ENCODE assay signal across 15 cellular contexts in the genomic region with DNA sequence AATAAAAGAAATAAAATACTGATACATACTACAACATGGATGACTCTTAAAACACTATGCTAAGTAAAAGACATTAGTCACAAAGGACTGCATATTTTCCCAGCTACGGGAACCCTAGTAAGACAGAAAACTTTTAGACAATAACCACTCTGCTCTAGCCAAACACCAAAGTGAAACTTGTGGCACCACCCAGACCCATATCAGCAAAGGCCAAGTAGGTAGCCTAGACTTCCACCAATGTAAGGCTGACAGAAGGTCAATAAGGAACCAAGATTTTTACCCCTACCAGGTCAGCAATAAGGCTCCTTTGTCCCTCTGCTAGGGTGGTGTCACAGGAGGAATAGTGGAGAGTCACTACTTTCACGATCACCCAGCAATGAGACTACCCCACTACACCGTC. TPM values are rescaled to one million over a fixed set of nuclear protein-coding genes. Genes with fewer than 3 reads are reported as not detected.
DNase-seq lines count a peak whose midpoint lies in the region; ATAC-seq and TF ChIP-seq lines count a peak whose summit lies in the region.
"Had no signal": no experiment of that assay in that cellular context is flagged by ENCODE, and none has a peak within 500 bp of the region (broad histone marks: within the 10 kb centered on the region; RNA-seq: fewer than 3 reads in every experiment).

No MANE protein-coding gene starts in this region.

- H3K27me3 ChIP-seq in GM23248 (replicated peaks; ENCODE audit: insufficient read depth) (no peaks in the 10 kb centered on the region), endodermal cell (ENCODE audit: control insufficient read depth, insufficient read depth, low read length, poor library complexity, severe bottlenecking) (no peaks in the 10 kb centered on the region)

- H3K9me2 ChIP-seq in GM23248 (ENCODE audit: insufficient read depth): no peaks in the 10 kb centered on the region

- H3F3A ChIP-seq in GM23248 (ENCODE audit: insufficient read depth): peaks cover 10% of the 10 kb centered on the region; the same call in 1 of the 2 replicates

- in situ Hi-C loops in GM23248 (cut with MboI): no loop called here

- H3K4me3 ChIP-seq in GM23248: no peak overlapping the region
- no peak overlapping the region for H3K4me3 ChIP-seq in endodermal cell (ENCODE audit: low read length)
- H3K4me3 ChIP-seq: A549, PC-9 had no signal

- WGBS in GM23248 (ENCODE audit: low coverage in 1 of 2, low lambda C conversion rate in 2 of 2, missing lambda C conversion rate in 2 of 2), 2 experiments: 96% methylated on average over 3 of the region's 3 CpGs
- WGBS in endodermal cell (ENCODE audit: insufficient coverage in 1 of 2, insufficient read length in 1 of 2), 2 experiments: 96 to 100% methylated on average over 1 to 3 of the region's 3 CpGs

- peaks cover 44 to 63% of the 10 kb centered on the region in 2 donors for H3K36me3 Mint-ChIP-seq in CD14-positive monocyte
- peaks cover 2% of the 10 kb centered on the region for H3K36me3 Mint-ChIP-seq in T-helper 17 cell (ENCODE audit: low read depth)
- H3K36me3 Mint-ChIP-seq in endodermal cell (ENCODE audit: low read depth): peaks cover 38% of the 10 kb centered on the region

- H3K27ac ChIP-seq in GM23248 (peak overlapping the region; percentile 34), endodermal cell (ENCODE audit: low read depth, low read length) (no peak overlapping the region)
- H3K27ac ChIP-seq: A549, PC-9 had no signal

- intact Hi-C loops in CD14-positive monocyte (cut with micrococcal nuclease): no loop called here

- H3K9me3 Mint-ChIP-seq in CD14-positive monocyte (no peaks in the 10 kb centered on the region), endodermal cell (no peaks in the 10 kb centered on the region)

- H3K4me1 ChIP-seq in GM23248 (ENCODE audit: insufficient read depth) (peaks cover 9% of the 10 kb centered on the region; the same call in 1 of the 2 replicates), endodermal cell (ENCODE audit: control insufficient read depth, insufficient read depth, low read length) (no peaks in the 10 kb centered on the region)

- H3K36me3 ChIP-seq in GM23248 (ENCODE audit: low read depth): peaks cover 8% of the 10 kb centered on the region; the same call in 1 of the 2 replicates
- peaks cover 32% of the 10 kb centered on the region for H3K36me3 ChIP-seq in endodermal cell (ENCODE audit: control insufficient read depth, insufficient read depth, low read length)

- H3K9ac ChIP-seq in GM23248 (no peak overlapping the region), endodermal cell (ENCODE audit: extremely low read depth, low read length, poor library complexity, severe bottlenecking) (no peak overlapping the region)

- H3K27ac Mint-ChIP-seq in CD14-positive monocyte (peak overlapping the region in 4 of 7 donors; percentile 21 to 57 (median 50)), T-helper 17 cell (peak overlapping the region; percentile 21), endodermal cell (peak overlapping the region; percentile 3)

- ATAC-seq in T-helper 17 cell (no peak), esophagus mucosa (no peak)
- ATAC-seq: A549 had no signal

- H3K4me1 Mint-ChIP-seq in CD14-positive monocyte (peaks cover 33% of the 10 kb centered on the region), T-helper 17 cell (peaks cover 9% of the 10 kb centered on the region), endodermal cell (no peaks in the 10 kb centered on the region)

- H3K9me3 ChIP-seq in GM23248 (ENCODE audit: low read depth) (no peaks in the 10 kb centered on the region), T-helper 17 cell (ENCODE audit: control insufficient read depth, low read length, poor library complexity, severe bottlenecking) (no peaks in the 10 kb centered on the region), endodermal cell (ENCODE audit: control insufficient read depth, low read length) (no peaks in the 10 kb centered on the region)
- H3K9me3 ChIP-seq: A549 had no signal

- H3K4me2 ChIP-seq in GM23248 (ENCODE audit: unreplicated experiment): no peak overlapping the region
- H3K4me2 ChIP-seq: A549, PC-9 had no signal

- H4K20me1 ChIP-seq in GM23248 (ENCODE audit: insufficient read depth): no peaks in the 10 kb centered on the region

- DNase-seq in CD14-positive monocyte (ENCODE audit: low spot score) (no peak), GM23248 (peak; percentile 38), T-helper 17 cell (no peak), endodermal cell (no peak), GF-D8 (lab: John Stamatoyannopoulos, UW) (no peak), DMS153 (lab: John Stamatoyannopoulos, UW) (no peak), SK-N-DZ (ENCODE audit: low spot score) (no peak)
- DNase-seq: DMS79 treated with DMSO at 0.1 percent for 48 hours, HCEC 1CT, NCI-H1048, NCI-H2107, NCI-H345, PC-9 had no signal

- no peaks in the 10 kb centered on the region for H3K79me2 ChIP-seq in GM23248 (ENCODE audit: insufficient read depth)

- TF ChIP-seq CTCF in CD14-positive monocyte (IDR thresholded peaks at IDR 0.05): no peak
- TF ChIP-seq CTCF in endodermal cell (conservative IDR thresholded peaks at IDR 0.05): no peak

- H3K27me3 Mint-ChIP-seq in CD14-positive monocyte (ENCODE audit: low read depth in 3 of 3) (no peaks in the 10 kb centered on the region), T-helper 17 cell (no peaks in the 10 kb centered on the region), endodermal cell (ENCODE audit: insufficient read depth) (no peaks in the 10 kb centered on the region)

- no peak overlapping the region for H2AFZ ChIP-seq in GM23248
- H2AFZ ChIP-seq: PC-9 had no signal

- no peak overlapping the region for H3K4me3 Mint-ChIP-seq in CD14-positive monocyte
- no peak overlapping the region for H3K4me3 Mint-ChIP-seq in T-helper 17 cell
- no peak overlapping the region for H3K4me3 Mint-ChIP-seq in endodermal cell

RNA-seq across cellular contexts. Expression of a gene that starts 24.9 kb away (rescaled TPM):
- polyA plus RNA-seq in CD14-positive monocyte (10 to 100 TPM; 26.2 to 36.3 TPM), GM23248 (2016; fragmentation: Nextera tagmentation; extraction: Ambion mirVana) (6.3 and 7.0 TPM in 2 replicates)
- 4.2 and 19.0 TPM in 2 replicates for total RNA-seq in GM23248 (2014; rRNA removed; shearing (Covaris generic))
- total RNA-seq in T-helper 17 cell (10 to 100 TPM; 13.8 to 20.2 TPM), endodermal cell (10 to 100 TPM; 20.9 to 32.6 TPM), esophagus mucosa (13.4 TPM)
- 28.4 TPM for polyA plus RNA-seq in endodermal cell (2013, experiment 1 of 2)
- 26.8 TPM for polyA plus RNA-seq in endodermal cell (2013, experiment 2 of 2)
- 47.2 and 48.0 TPM in 2 replicates for polyA plus RNA-seq in SK-N-DZ (2014; cell fraction: cytosol; rRNA removed)
- polyA plus RNA-seq in SK-N-DZ (2014; cell fraction: nucleus; rRNA removed): 69.6 and 168 TPM in 2 replicates

RNA-seq across cellular contexts. Expression of a gene that starts 25.1 kb away (rescaled TPM):
- 1 to 10 TPM; 6.7 to 7.3 TPM for polyA plus RNA-seq in CD14-positive monocyte
- total RNA-seq in GM23248 (2014; rRNA removed; shearing (Covaris generic)): 7.7 and 26.2 TPM in 2 replicates
- polyA plus RNA-seq in GM23248 (2016; fragmentation: Nextera tagmentation; extraction: Ambion mirVana): 14.7 and 15.5 TPM in 2 replicates
- 10 to 100 TPM; 40.8 to 56.7 TPM for total RNA-seq in T-helper 17 cell
- total RNA-seq in endodermal cell: 10 to 100 TPM; 46.5 to 63.2 TPM
- polyA plus RNA-seq in endodermal cell (2013, experiment 1 of 2): 72.1 TPM
- 69.9 TPM for polyA plus RNA-seq in endodermal cell (2013, experiment 2 of 2)
- 13.4 TPM for total RNA-seq in esophagus mucosa
- polyA plus RNA-seq in SK-N-DZ (2014; cell fraction: cytosol; rRNA removed): 45.4 and 51.3 TPM in 2 replicates
- polyA plus RNA-seq in SK-N-DZ (2014; cell fraction: nucleus; rRNA removed): 67.1 and 71.0 TPM in 2 replicates
